In the genomic region with DNA sequence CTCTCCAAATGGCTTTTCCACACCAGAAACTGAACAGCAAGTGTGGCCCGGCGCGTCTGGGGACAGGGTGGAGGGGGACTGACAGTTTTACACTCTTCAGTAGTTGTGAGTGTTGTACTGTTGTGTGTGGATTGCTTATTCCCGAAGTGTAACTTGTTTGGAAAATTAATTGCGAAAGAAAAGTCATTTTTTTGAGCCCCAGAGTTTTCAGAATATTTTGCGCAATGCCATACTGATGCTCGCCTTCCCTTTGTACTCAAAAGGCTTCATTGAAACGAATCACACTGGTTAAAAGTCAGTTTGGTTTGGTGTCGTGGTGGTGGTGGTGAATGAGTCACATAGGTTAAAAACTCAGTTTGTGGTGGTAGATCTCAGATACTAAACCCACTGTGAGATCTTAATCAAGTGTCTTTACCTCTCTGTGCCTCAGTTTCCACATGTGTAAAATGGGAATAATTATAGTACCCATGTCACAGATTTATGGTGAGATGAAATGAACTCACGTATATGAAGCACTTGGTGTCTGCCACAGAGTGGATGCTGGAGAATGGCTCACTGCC, we compare ENCODE assay signal across 1 cellular context.
TF ChIP-seq lines count a peak whose summit lies in the region.

No MANE protein-coding gene starts in this region.

TF ChIP-seq in H1, 55 proteins besides CTCF, POLR2A, EP300 and RAD21 (continued from another document):
- TF ChIP-seq, protein P1, sequence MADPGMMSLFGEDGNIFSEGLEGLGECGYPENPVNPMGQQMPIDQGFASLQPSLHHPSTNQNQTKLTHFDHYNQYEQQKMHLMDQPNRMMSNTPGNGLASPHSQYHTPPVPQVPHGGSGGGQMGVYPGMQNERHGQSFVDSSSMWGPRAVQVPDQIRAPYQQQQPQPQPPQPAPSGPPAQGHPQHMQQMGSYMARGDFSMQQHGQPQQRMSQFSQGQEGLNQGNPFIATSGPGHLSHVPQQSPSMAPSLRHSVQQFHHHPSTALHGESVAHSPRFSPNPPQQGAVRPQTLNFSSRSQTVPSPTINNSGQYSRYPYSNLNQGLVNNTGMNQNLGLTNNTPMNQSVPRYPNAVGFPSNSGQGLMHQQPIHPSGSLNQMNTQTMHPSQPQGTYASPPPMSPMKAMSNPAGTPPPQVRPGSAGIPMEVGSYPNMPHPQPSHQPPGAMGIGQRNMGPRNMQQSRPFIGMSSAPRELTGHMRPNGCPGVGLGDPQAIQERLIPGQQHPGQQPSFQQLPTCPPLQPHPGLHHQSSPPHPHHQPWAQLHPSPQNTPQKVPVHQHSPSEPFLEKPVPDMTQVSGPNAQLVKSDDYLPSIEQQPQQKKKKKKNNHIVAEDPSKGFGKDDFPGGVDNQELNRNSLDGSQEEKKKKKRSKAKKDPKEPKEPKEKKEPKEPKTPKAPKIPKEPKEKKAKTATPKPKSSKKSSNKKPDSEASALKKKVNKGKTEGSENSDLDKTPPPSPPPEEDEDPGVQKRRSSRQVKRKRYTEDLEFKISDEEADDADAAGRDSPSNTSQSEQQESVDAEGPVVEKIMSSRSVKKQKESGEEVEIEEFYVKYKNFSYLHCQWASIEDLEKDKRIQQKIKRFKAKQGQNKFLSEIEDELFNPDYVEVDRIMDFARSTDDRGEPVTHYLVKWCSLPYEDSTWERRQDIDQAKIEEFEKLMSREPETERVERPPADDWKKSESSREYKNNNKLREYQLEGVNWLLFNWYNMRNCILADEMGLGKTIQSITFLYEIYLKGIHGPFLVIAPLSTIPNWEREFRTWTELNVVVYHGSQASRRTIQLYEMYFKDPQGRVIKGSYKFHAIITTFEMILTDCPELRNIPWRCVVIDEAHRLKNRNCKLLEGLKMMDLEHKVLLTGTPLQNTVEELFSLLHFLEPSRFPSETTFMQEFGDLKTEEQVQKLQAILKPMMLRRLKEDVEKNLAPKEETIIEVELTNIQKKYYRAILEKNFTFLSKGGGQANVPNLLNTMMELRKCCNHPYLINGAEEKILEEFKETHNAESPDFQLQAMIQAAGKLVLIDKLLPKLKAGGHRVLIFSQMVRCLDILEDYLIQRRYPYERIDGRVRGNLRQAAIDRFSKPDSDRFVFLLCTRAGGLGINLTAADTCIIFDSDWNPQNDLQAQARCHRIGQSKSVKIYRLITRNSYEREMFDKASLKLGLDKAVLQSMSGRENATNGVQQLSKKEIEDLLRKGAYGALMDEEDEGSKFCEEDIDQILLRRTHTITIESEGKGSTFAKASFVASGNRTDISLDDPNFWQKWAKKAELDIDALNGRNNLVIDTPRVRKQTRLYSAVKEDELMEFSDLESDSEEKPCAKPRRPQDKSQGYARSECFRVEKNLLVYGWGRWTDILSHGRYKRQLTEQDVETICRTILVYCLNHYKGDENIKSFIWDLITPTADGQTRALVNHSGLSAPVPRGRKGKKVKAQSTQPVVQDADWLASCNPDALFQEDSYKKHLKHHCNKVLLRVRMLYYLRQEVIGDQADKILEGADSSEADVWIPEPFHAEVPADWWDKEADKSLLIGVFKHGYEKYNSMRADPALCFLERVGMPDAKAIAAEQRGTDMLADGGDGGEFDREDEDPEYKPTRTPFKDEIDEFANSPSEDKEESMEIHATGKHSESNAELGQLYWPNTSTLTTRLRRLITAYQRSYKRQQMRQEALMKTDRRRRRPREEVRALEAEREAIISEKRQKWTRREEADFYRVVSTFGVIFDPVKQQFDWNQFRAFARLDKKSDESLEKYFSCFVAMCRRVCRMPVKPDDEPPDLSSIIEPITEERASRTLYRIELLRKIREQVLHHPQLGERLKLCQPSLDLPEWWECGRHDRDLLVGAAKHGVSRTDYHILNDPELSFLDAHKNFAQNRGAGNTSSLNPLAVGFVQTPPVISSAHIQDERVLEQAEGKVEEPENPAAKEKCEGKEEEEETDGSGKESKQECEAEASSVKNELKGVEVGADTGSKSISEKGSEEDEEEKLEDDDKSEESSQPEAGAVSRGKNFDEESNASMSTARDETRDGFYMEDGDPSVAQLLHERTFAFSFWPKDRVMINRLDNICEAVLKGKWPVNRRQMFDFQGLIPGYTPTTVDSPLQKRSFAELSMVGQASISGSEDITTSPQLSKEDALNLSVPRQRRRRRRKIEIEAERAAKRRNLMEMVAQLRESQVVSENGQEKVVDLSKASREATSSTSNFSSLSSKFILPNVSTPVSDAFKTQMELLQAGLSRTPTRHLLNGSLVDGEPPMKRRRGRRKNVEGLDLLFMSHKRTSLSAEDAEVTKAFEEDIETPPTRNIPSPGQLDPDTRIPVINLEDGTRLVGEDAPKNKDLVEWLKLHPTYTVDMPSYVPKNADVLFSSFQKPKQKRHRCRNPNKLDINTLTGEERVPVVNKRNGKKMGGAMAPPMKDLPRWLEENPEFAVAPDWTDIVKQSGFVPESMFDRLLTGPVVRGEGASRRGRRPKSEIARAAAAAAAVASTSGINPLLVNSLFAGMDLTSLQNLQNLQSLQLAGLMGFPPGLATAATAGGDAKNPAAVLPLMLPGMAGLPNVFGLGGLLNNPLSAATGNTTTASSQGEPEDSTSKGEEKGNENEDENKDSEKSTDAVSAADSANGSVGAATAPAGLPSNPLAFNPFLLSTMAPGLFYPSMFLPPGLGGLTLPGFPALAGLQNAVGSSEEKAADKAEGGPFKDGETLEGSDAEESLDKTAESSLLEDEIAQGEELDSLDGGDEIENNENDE (IDR thresholded peaks at IDR 0.05; ENCODE audit: insufficient replicate concordance, low read length), result no peak
- TF ChIP-seq ZNF274 (IDR thresholded peaks at IDR 0.05; ENCODE audit: borderline replicate concordance, extremely low read depth, low read length), result no peak
- no peak for TF ChIP-seq SUZ12 (IDR thresholded peaks at IDR 0.05; ENCODE audit: low read length)
- no peak for TF ChIP-seq TAF7 (optimal IDR thresholded peaks at IDR 0.05; ENCODE audit: borderline replicate concordance, low read depth, low read length)
- TF ChIP-seq CBX5 (IDR thresholded peaks at IDR 0.05; ENCODE audit: low read depth, low read length), result no peak
